ENCODE assay signal across 10 cellular contexts in genomic region chr6:108838101-108838717, GRCh38. TPM values are rescaled to one million over a fixed set of nuclear protein-coding genes. Genes with fewer than 3 reads are reported as not detected.
DNase-seq lines count a peak whose midpoint lies in the region; ATAC-seq and TF ChIP-seq lines count a peak whose summit lies in the region.
"Had no signal": no experiment of that assay in that cellular context is flagged by ENCODE, and none has a peak within 500 bp of the region (broad histone marks: within the 10 kb centered on the region; RNA-seq: fewer than 3 reads in every experiment).

No MANE protein-coding gene starts in this region.

- no peaks in the 10 kb centered on the region for H3K36me3 Mint-ChIP-seq in MCF 10A (ENCODE audit: insufficient read depth, unreplicated experiment)

- TF ChIP-seq POLR2A in breast epithelium (IDR thresholded peaks at IDR 0.05): no peak
- TF ChIP-seq POLR2A in transverse colon (IDR thresholded peaks at IDR 0.05): no peak

- peaks cover 0 to 2% of the 10 kb centered on the region in 2 donors for H3K4me1 ChIP-seq in breast epithelium
- peaks cover 6% of the 10 kb centered on the region for H3K4me1 ChIP-seq in upper lobe of right lung
- peaks cover 0 to 8% (median 0%) of the 10 kb centered on the region in 4 donors for H3K4me1 ChIP-seq in transverse colon

- H3K4me3 ChIP-seq in breast epithelium (no peak overlapping the region), WERI-Rb-1 (ENCODE audit: low read depth, low read length) (no peak overlapping the region), iPS-18c (ENCODE audit: insufficient read depth, low read depth, low read length) (peak overlapping the region; percentile 38), upper lobe of right lung (no peak overlapping the region), transverse colon (no peak overlapping the region)
- H3K4me3 ChIP-seq: HAP-1 had no signal

- no peaks in the 10 kb centered on the region for H3K9me3 ChIP-seq in breast epithelium
- no peaks in the 10 kb centered on the region for H3K9me3 ChIP-seq in WERI-Rb-1 (ENCODE audit: severe bottlenecking)
- no peaks in the 10 kb centered on the region for H3K9me3 ChIP-seq in iPS-18c (ENCODE audit: control insufficient read depth, insufficient read depth, low read length)
- no peaks in the 10 kb centered on the region for H3K9me3 ChIP-seq in upper lobe of right lung
- no peaks in the 10 kb centered on the region for H3K9me3 ChIP-seq in transverse colon
- H3K9me3 ChIP-seq: HAP-1 had no signal

- no peaks in the 10 kb centered on the region for H3K9me3 Mint-ChIP-seq in MCF 10A (ENCODE audit: unreplicated experiment)

- TF ChIP-seq EP300 in transverse colon (IDR thresholded peaks at IDR 0.05; ENCODE audit: low read depth): no peak

- intact Hi-C loops in MCF 10A (cut with micrococcal nuclease) (no loop called here), breast epithelium (cut with DNase I; ENCODE audit: low total_unique reads) (no loop called here), upper lobe of right lung (cut with DNase I) (no loop called here), transverse colon (cut with DNase I; ENCODE audit: low total_unique reads) (loop anchor here (5.0 kb wide), 1 partner anchor 296 kb away; no protein-coding TSS in a partner anchor)

- no peak overlapping the region for H3K4me3 Mint-ChIP-seq in MCF 10A (ENCODE audit: unreplicated experiment)

- peak; percentile 19 for DNase-seq in MCF 10A (ENCODE audit: unreplicated experiment)
- no peak for DNase-seq in breast epithelium (ENCODE audit: low spot score in 2 of 2)
- peak; percentile 65 for DNase-seq in WERI-Rb-1
- DNase-seq in upper lobe of right lung: peak; percentile 77
- DNase-seq in transverse colon: no peak
- no peak for DNase-seq in stimulated activated CD8-positive, alpha-beta memory T cell treated with anti-CD3 and anti-CD28 coated beads, Interleukin-4, amount 100 ng/mL, for 48 hours
- DNase-seq: NCI-H1105 treated with DMSO at 0.1 percent for 48 hours had no signal

- H3K27me3 ChIP-seq in breast epithelium (no peaks in the 10 kb centered on the region), WERI-Rb-1 (ENCODE audit: insufficient read depth, low read depth, severe bottlenecking) (no peaks in the 10 kb centered on the region), upper lobe of right lung (no peaks in the 10 kb centered on the region), transverse colon (no peaks in the 10 kb centered on the region)

- TF ChIP-seq CTCF in MCF 10A (IDR thresholded peaks at IDR 0.05; ENCODE audit: unreplicated experiment) (no peak), breast epithelium (IDR thresholded peaks at IDR 0.05) (no peak), WERI-Rb-1 (IDR thresholded peaks at IDR 0.05; ENCODE audit: low read depth, low read length) (peak; percentile 57), upper lobe of right lung (IDR thresholded peaks at IDR 0.05) (no peak), transverse colon (IDR thresholded peaks at IDR 0.05) (no peak)

- POLR2A ChIA-PET in MCF 10A (lab: Yijun Ruan, JAX): interaction anchor here (1.2 to 1.5 kb wide), 2 partner anchors 10 to 278 kb away, joined by 3 to 4 read pairs; partner anchors contain the start of genes ARMC2 and FOXO3

- in situ Hi-C loops in transverse colon (cut with MboI; ENCODE audit: low pct_ligation_motif_present in 1 of 4, low pct_unique_long_range_greater_than_20kb in 1 of 4, low sequenced_read_pairs in 3 of 4): loop anchor here in 3 of 4 donors (5.0 to 25.0 kb wide), 5 partner anchors 54 to 303 kb away; no protein-coding TSS in a partner anchor

- CTCF ChIA-PET in MCF 10A (lab: Yijun Ruan, JAX): interaction anchor here (0.6 to 1.1 kb wide), 6 partner anchors 53 to 262 kb away, joined by 3 to 6 read pairs (median 3); no protein-coding TSS in a partner anchor

- H3K27ac ChIP-seq in breast epithelium: no peak overlapping the region
- no peak overlapping the region for H3K27ac ChIP-seq in WERI-Rb-1
- H3K27ac ChIP-seq in upper lobe of right lung: no peak overlapping the region
- H3K27ac ChIP-seq in transverse colon: no peak overlapping the region

- H3K36me3 ChIP-seq in breast epithelium (no peaks in the 10 kb centered on the region), WERI-Rb-1 (no peaks in the 10 kb centered on the region), upper lobe of right lung (no peaks in the 10 kb centered on the region), transverse colon (no peaks in the 10 kb centered on the region)
- H3K36me3 ChIP-seq: HAP-1 had no signal

- peak; percentile 74 for ATAC-seq in upper lobe of right lung
- no peak for ATAC-seq in HG03432 (IDR thresholded peaks at IDR 0.05; ENCODE audit: unreplicated experiment)

- 50 to 86% methylated on average over 1 to 24 of the region's 24 CpGs for WGBS in transverse colon (ENCODE audit: low coverage in 1 of 2), 2 donors

- H3K27ac Mint-ChIP-seq in MCF 10A (ENCODE audit: low read depth, unreplicated experiment): peak overlapping the region; percentile 56

- H3K4me1 Mint-ChIP-seq in MCF 10A (ENCODE audit: insufficient read depth, unreplicated experiment): peaks cover 23% of the 10 kb centered on the region

- no TSS peak for BruUV-seq in MCF 10A (replicated peaks; lab: Mats Ljungman, UMichigan)

- H3K27me3 Mint-ChIP-seq in MCF 10A (ENCODE audit: insufficient read depth, unreplicated experiment): no peaks in the 10 kb centered on the region

RNA-seq across cellular contexts. Expression of gene ARMC2, which starts 10.0 kb away (rescaled TPM):
- 1.6 and 3.2 TPM in 2 replicates for total RNA-seq in MCF 10A (2022)
- total RNA-seq in breast epithelium: 1 to 10 TPM; 4.3 to 7.9 (median 7.2) TPM
- 5.8 TPM for total RNA-seq in upper lobe of right lung
- 1 to 10 TPM; 2.0 to 7.5 (median 3.0) TPM for total RNA-seq in transverse colon

Comparison
In these comparisons a context has a peak if more than half of its experiments do, and no peak if none do; other contexts are left out.
1. DNase-seq: peak in MCF 10A (single experiment), WERI-Rb-1 (single experiment) and upper lobe of right lung (single experiment); none in breast epithelium (0 of 2), transverse colon (single experiment) and stimulated activated CD8-positive, alpha-beta memory T cell treated with anti-CD3 and anti-CD28 coated beads, Interleukin-4, amount 100 ng/mL, for 48 hours (single experiment).